16 cellular contexts compared by ENCODE assay signal in genomic region chr4:186095406-186095805, GRCh38. TPM values are rescaled to one million over a fixed set of nuclear protein-coding genes. Genes with fewer than 3 reads are reported as not detected.
DNase-seq lines count a peak whose midpoint lies in the region; ATAC-seq and TF ChIP-seq lines count a peak whose summit lies in the region.
"Had no signal": no experiment of that assay in that cellular context is flagged by ENCODE, and none has a peak within 500 bp of the region (broad histone marks: within the 10 kb centered on the region; RNA-seq: fewer than 3 reads in every experiment).

No MANE protein-coding gene starts in this region.

- peak; percentile 18 for DNase-seq in M059J (ENCODE audit: low read depth)
- peak; percentile 5 for DNase-seq in RKO (ENCODE audit: low spot score)
- no peak for DNase-seq in colonic mucosa
- DNase-seq in mucosa of descending colon = no peak
- DNase-seq in NCI-H345 (lab: John Stamatoyannopoulos, UW) = no peak
- DNase-seq in stimulated activated CD4-positive, alpha-beta T cell treated with anti-CD3 and anti-CD28 coated beads, Interleukin-4, amount 100 ng/mL, for 4 hours = no peak
- no peak for DNase-seq in ascending aorta (ENCODE audit: low spot score in 2 of 2)
- DNase-seq in DMS153 treated with DMSO at 0.1 percent for 48 hours (lab: John Stamatoyannopoulos, UW; ENCODE audit: unreplicated experiment) = no peak
- DNase-seq: CD4-positive, alpha-beta memory T cell; NCI-H1105 treated with DMSO at 0.1 percent for 48 hours; NCI-H187; NCI-H774; T-helper 1 cell had no signal

- no peak overlapping the region for H3K9ac ChIP-seq in colonic mucosa (ENCODE audit: low read depth in 2 of 2, low read length in 2 of 2)
- H3K9ac ChIP-seq: BLaER1 had no signal

- no peak overlapping the region for H3K27ac ChIP-seq in colonic mucosa
- no peak overlapping the region for H3K27ac ChIP-seq in ascending aorta
- H3K27ac ChIP-seq: BLaER1, SK-N-MC had no signal

- TF ChIP-seq CTCF in colonic mucosa (IDR thresholded peaks at IDR 0.05) (no peak), mucosa of descending colon (IDR thresholded peaks at IDR 0.05) (no peak), ascending aorta (IDR thresholded peaks at IDR 0.05) (no peak)

- H3K27me3 ChIP-seq in colonic mucosa (no peaks in the 10 kb centered on the region), ascending aorta (no peaks in the 10 kb centered on the region)
- H3K27me3 ChIP-seq: BLaER1 had no signal

- H3K36me3 ChIP-seq in colonic mucosa (no peaks in the 10 kb centered on the region), mucosa of descending colon (ENCODE audit: low read depth) (no peaks in the 10 kb centered on the region), ascending aorta (no peaks in the 10 kb centered on the region)
- H3K36me3 ChIP-seq: BLaER1 had no signal

- peak overlapping the region; percentile 1 for H3K4me3 ChIP-seq in colonic mucosa
- H3K4me3 ChIP-seq in mucosa of descending colon = no peak overlapping the region
- H3K4me3 ChIP-seq in ascending aorta = peak overlapping the region in 1 of 2 donors; percentile 25
- H3K4me3 ChIP-seq: BLaER1, SK-N-MC had no signal

- no peaks in the 10 kb centered on the region for H3K9me3 ChIP-seq in colonic mucosa
- no peaks in the 10 kb centered on the region for H3K9me3 ChIP-seq in mucosa of descending colon
- no peaks in the 10 kb centered on the region for H3K9me3 ChIP-seq in ascending aorta

- intact Hi-C loops in colonic mucosa (cut with DNase I) (no loop called here), mucosa of descending colon (cut with DNase I, micrococcal nuclease) (no loop called here), ascending aorta (cut with DNase I) (no loop called here)

- ATAC-seq in mucosa of descending colon = peak; percentile 74
- ATAC-seq: Right ventricle myocardium inferior had no signal

- H3K4me1 ChIP-seq in colonic mucosa (no peaks in the 10 kb centered on the region), mucosa of descending colon (ENCODE audit: low read depth) (no peaks in the 10 kb centered on the region), ascending aorta (no peaks in the 10 kb centered on the region)
- H3K4me1 ChIP-seq: BLaER1 had no signal

RNA-seq across cellular contexts. Expression of gene FAM149A, which starts 9.1 kb away (rescaled TPM):
- total RNA-seq in M059J (2014; rRNA removed; shearing (Covaris generic)) = not detected in 2 replicates
- 10 to 100 TPM; 13.8 to 16.6 TPM for total RNA-seq in colonic mucosa
- total RNA-seq in mucosa of descending colon = 10 to 100 TPM; 13.6 to 18.4 (median 16.3) TPM
- 13.9 TPM for total RNA-seq in ascending aorta

RNA-seq across cellular contexts. Expression of gene TLR3, which starts 26.4 kb away (rescaled TPM):
- total RNA-seq in M059J (2014; rRNA removed; shearing (Covaris generic)) = 6.7 and 7.2 TPM in 2 replicates
- 10 to 100 TPM; 13.6 to 48.6 TPM for total RNA-seq in colonic mucosa
- 10 to 100 TPM; 23.6 to 55.0 (median 51.3) TPM for total RNA-seq in mucosa of descending colon
- 19.9 TPM for total RNA-seq in ascending aorta

Comparison
In these comparisons a context has a peak if more than half of its experiments do, and no peak if none do; other contexts are left out.
1. DNase-seq: peak in M059J (single experiment) and RKO (single experiment); none in colonic mucosa (single experiment), mucosa of descending colon (0 of 3), NCI-H345 (single experiment), stimulated activated CD4-positive, alpha-beta T cell treated with anti-CD3 and anti-CD28 coated beads, Interleukin-4, amount 100 ng/mL, for 4 hours (0 of 2), ascending aorta (0 of 2) and DMS153 treated with DMSO at 0.1 percent for 48 hours (single experiment).
2. RNA of gene FAM149A, which starts 9.1 kb away (total RNA-seq): 13.8 to 16.6 TPM in colonic mucosa, 13.6 to 18.4 TPM in mucosa of descending colon and 13.9 TPM in ascending aorta (single experiment); not detected in M059J; every median in the first group is over 10 times any median in the second.